ENCODE assay signal across 11 cellular contexts in the genomic region with DNA sequence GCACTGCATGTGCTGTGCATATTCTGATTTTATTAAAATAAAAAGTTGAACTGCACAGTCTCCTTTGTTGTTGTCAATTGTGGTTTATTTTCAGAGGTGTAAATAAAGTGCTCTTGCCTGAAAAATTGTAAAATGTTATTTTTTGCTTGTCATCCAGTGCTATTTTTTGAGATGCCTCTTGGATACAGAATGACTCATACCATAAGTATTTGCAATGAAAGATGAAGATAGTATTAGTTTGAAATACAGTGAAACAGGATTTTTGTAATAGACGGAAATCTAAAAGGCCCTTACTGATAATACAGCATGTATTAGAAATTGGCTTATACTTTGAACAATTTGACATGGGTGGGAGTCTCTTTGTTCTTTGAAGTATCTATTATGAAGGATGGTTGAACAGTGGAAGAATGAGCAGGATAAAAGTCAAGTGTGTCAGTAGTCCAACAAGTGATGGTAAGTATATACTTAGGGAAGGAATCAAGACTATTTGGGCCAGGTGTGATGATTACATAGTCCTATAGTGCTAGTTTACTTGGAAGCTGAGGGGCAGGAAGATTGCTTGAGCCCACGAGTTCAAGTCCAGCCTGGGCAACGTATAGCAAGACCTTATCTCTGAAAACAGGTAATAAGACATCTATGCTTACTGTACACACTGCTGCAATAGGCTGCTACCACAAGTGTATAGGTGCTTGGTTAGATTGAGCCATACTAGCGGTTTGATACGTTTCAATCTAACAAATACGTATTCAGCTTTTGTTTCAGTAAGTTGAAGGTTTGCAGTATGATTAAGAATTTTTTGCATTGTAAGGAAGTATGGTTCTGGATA. TPM values are rescaled to one million over a fixed set of nuclear protein-coding genes. Genes with fewer than 3 reads are reported as not detected.
A peak's percentile ranks its signal among the peaks of the same experiment; 100 is the strongest.
DNase-seq lines count a peak whose midpoint lies in the region; ATAC-seq and TF ChIP-seq lines count a peak whose summit lies in the region.
"Had no signal": no experiment of that assay in that cellular context is flagged by ENCODE, and none has a peak within 500 bp of the region (broad histone marks: within the 10 kb centered on the region; RNA-seq: fewer than 3 reads in every experiment).

No MANE protein-coding gene starts in this region.

- ATAC-seq in esophagus mucosa: peak; percentile 7
- peak; percentile 63 for ATAC-seq in stimulated activated effector memory CD8-positive, alpha-beta T cell treated with anti-CD3 and anti-CD28 coated beads, Interleukin-12 subunit alpha, Interleukin-12 subunit beta, amount 100 ng/mL, for 72 hours
- ATAC-seq in HG02588 (IDR thresholded peaks at IDR 0.05; ENCODE audit: unreplicated experiment): no peak

- no peaks in the 10 kb centered on the region for H3K9me3 Mint-ChIP-seq in activated naive CD4-positive, alpha-beta T cell treated with anti-CD3 and anti-CD28 coated beads for 36 hours
- H3K9me3 Mint-ChIP-seq in activated naive CD4-positive, alpha-beta T cell treated with anti-CD3 and anti-CD28 coated beads, Interleukin-2, amount 10 ng/mL, durations not matched to agents 7 days and 5 days: no peaks in the 10 kb centered on the region
- no peaks in the 10 kb centered on the region for H3K9me3 Mint-ChIP-seq in stimulated activated effector memory CD8-positive, alpha-beta T cell treated with anti-CD3 and anti-CD28 coated beads, Interleukin-12 subunit alpha, Interleukin-12 subunit beta, amount 100 ng/mL, for 72 hours

- no peak for TF ChIP-seq CTCF in Peyer's patch (IDR thresholded peaks at IDR 0.05)

- peak overlapping the region; percentile 70 for H3K27ac Mint-ChIP-seq in activated naive CD4-positive, alpha-beta T cell treated with anti-CD3 and anti-CD28 coated beads for 36 hours
- H3K27ac Mint-ChIP-seq in activated naive CD4-positive, alpha-beta T cell treated with anti-CD3 and anti-CD28 coated beads, Interleukin-2, amount 10 ng/mL, durations not matched to agents 7 days and 5 days: no peak overlapping the region
- H3K27ac Mint-ChIP-seq in stimulated activated effector memory CD8-positive, alpha-beta T cell treated with anti-CD3 and anti-CD28 coated beads, Interleukin-12 subunit alpha, Interleukin-12 subunit beta, amount 100 ng/mL, for 72 hours: peak overlapping the region; percentile 71

- H3K9me3 ChIP-seq in Peyer's patch: no peaks in the 10 kb centered on the region
- H3K9me3 ChIP-seq: esophagus squamous epithelium had no signal

- H3K27ac ChIP-seq in Peyer's patch: no peak overlapping the region

- H3K27me3 Mint-ChIP-seq in activated naive CD4-positive, alpha-beta T cell treated with anti-CD3 and anti-CD28 coated beads for 36 hours (ENCODE audit: low read depth): no peaks in the 10 kb centered on the region
- H3K27me3 Mint-ChIP-seq in activated naive CD4-positive, alpha-beta T cell treated with anti-CD3 and anti-CD28 coated beads, Interleukin-2, amount 10 ng/mL, durations not matched to agents 7 days and 5 days: no peaks in the 10 kb centered on the region

- no peaks in the 10 kb centered on the region for H3K27me3 ChIP-seq in Peyer's patch
- H3K27me3 ChIP-seq: esophagus squamous epithelium had no signal

- H3K36me3 Mint-ChIP-seq in activated naive CD4-positive, alpha-beta T cell treated with anti-CD3 and anti-CD28 coated beads for 36 hours (ENCODE audit: low read depth): peaks cover 25% of the 10 kb centered on the region
- peaks cover 39% of the 10 kb centered on the region for H3K36me3 Mint-ChIP-seq in activated naive CD4-positive, alpha-beta T cell treated with anti-CD3 and anti-CD28 coated beads, Interleukin-2, amount 10 ng/mL, durations not matched to agents 7 days and 5 days
- H3K36me3 Mint-ChIP-seq in stimulated activated effector memory CD8-positive, alpha-beta T cell treated with anti-CD3 and anti-CD28 coated beads, Interleukin-12 subunit alpha, Interleukin-12 subunit beta, amount 100 ng/mL, for 72 hours: peaks cover 70% of the 10 kb centered on the region

- CTCF ChIA-PET in activated naive CD4-positive, alpha-beta T cell treated with anti-CD3 and anti-CD28 coated beads for 36 hours (lab: Charles Lee): no interaction called here
- CTCF ChIA-PET in activated naive CD4-positive, alpha-beta T cell treated with anti-CD3 and anti-CD28 coated beads, Interleukin-2, amount 10 ng/mL, durations not matched to agents 7 days and 5 days (lab: Charles Lee): no interaction called here

- peaks cover 0 to 34% (median 0%) of the 10 kb centered on the region in 3 donors for H3K36me3 ChIP-seq in Peyer's patch

- intact Hi-C loops in activated naive CD4-positive, alpha-beta T cell treated with anti-CD3 and anti-CD28 coated beads for 36 hours (cut with micrococcal nuclease): loop anchor here (2.0 kb wide), 1 partner anchor 14 kb away; no protein-coding TSS in a partner anchor

- DNase-seq in activated naive CD4-positive, alpha-beta T cell treated with anti-CD3 and anti-CD28 coated beads for 36 hours: no peak
- DNase-seq in activated naive CD4-positive, alpha-beta T cell treated with anti-CD3 and anti-CD28 coated beads, Interleukin-2, amount 10 ng/mL, durations not matched to agents 7 days and 5 days: no peak
- DNase-seq in OCI-M1 (lab: John Stamatoyannopoulos, UW) (peak; percentile 19), GOT3 (lab: John Stamatoyannopoulos, UW) (no peak), Peyer's patch (no peak)
- DNase-seq in stimulated activated effector memory CD8-positive, alpha-beta T cell treated with anti-CD3 and anti-CD28 coated beads, Interleukin-12 subunit alpha, Interleukin-12 subunit beta, amount 100 ng/mL, for 72 hours (ENCODE audit: low spot score in 2 of 2): no peak
- DNase-seq: esophagus squamous epithelium, midbrain, substantia nigra had no signal

- no peak overlapping the region for H3K4me3 ChIP-seq in Peyer's patch
- H3K4me3 ChIP-seq: esophagus squamous epithelium had no signal

- no peaks in the 10 kb centered on the region for H3K4me1 ChIP-seq in Peyer's patch

- peaks cover 43% of the 10 kb centered on the region for H3K4me1 Mint-ChIP-seq in activated naive CD4-positive, alpha-beta T cell treated with anti-CD3 and anti-CD28 coated beads for 36 hours (ENCODE audit: low read depth)
- peaks cover 41% of the 10 kb centered on the region for H3K4me1 Mint-ChIP-seq in activated naive CD4-positive, alpha-beta T cell treated with anti-CD3 and anti-CD28 coated beads, Interleukin-2, amount 10 ng/mL, durations not matched to agents 7 days and 5 days
- H3K4me1 Mint-ChIP-seq in stimulated activated effector memory CD8-positive, alpha-beta T cell treated with anti-CD3 and anti-CD28 coated beads, Interleukin-12 subunit alpha, Interleukin-12 subunit beta, amount 100 ng/mL, for 72 hours: peaks cover 30% of the 10 kb centered on the region

- TF ChIP-seq POLR2A in Peyer's patch (IDR thresholded peaks at IDR 0.05): no peak

- no peak overlapping the region for H3K4me3 Mint-ChIP-seq in activated naive CD4-positive, alpha-beta T cell treated with anti-CD3 and anti-CD28 coated beads for 36 hours
- no peak overlapping the region for H3K4me3 Mint-ChIP-seq in activated naive CD4-positive, alpha-beta T cell treated with anti-CD3 and anti-CD28 coated beads, Interleukin-2, amount 10 ng/mL, durations not matched to agents 7 days and 5 days
- H3K4me3 Mint-ChIP-seq in stimulated activated effector memory CD8-positive, alpha-beta T cell treated with anti-CD3 and anti-CD28 coated beads, Interleukin-12 subunit alpha, Interleukin-12 subunit beta, amount 100 ng/mL, for 72 hours: no peak overlapping the region

RNA-seq across cellular contexts. Expression of gene DDX3X, which starts 16.4 kb away (rescaled TPM):
- total RNA-seq in activated naive CD4-positive, alpha-beta T cell treated with anti-CD3 and anti-CD28 coated beads for 36 hours: 100 to 1,000 TPM; 163 to 171 TPM
- 200 TPM for total RNA-seq in esophagus mucosa
- total RNA-seq in Peyer's patch: 100 to 1,000 TPM; 152 to 215 (median 179) TPM
